1 cellular context compared by ENCODE assay signal in genomic region chr6:73262701-73263569, GRCh38.
TF ChIP-seq lines count a peak whose summit lies in the region.

TSS of gene KHDC1 (minus strand) at chr6:73263196. CDS start at chr6:73242517, 20,679 bp downstream.

TF ChIP-seq in WTC11, 78 proteins besides CTCF, POLR2A, EP300 and RAD21 (continued from another document):
- TF ChIP-seq ARID4B (CRISPR knock-in tag; IDR thresholded peaks at IDR 0.05; ENCODE audit: borderline replicate concordance) (peak; percentile 67; the same call in 1 of the 2 replicates), SP1 (CRISPR knock-in tag; conservative IDR thresholded peaks at IDR 0.05) (no peak), CREM (CRISPR knock-in tag; IDR thresholded peaks at IDR 0.05) (peak; percentile 68; the same call in 1 of the 2 replicates), FOXK1 (CRISPR knock-in tag; IDR thresholded peaks at IDR 0.05) (peak; percentile 77), ELF4 (CRISPR knock-in tag; IDR thresholded peaks at IDR 0.05; ENCODE audit: low read depth) (peak; percentile 75; the same call in 1 of the 2 replicates), NFE2L1 (CRISPR knock-in tag; IDR thresholded peaks at IDR 0.05) (peak; percentile 68; the same call in 1 of the 2 replicates), KAT7 (CRISPR knock-in tag; IDR thresholded peaks at IDR 0.05; ENCODE audit: borderline replicate concordance) (peak; percentile 62; the same call in 1 of the 2 replicates), ZNF423 (CRISPR knock-in tag; IDR thresholded peaks at IDR 0.05) (peak; percentile 64; the same call in 1 of the 2 replicates), HMGXB4 (CRISPR knock-in tag; IDR thresholded peaks at IDR 0.05) (peak; percentile 49; the same call in 1 of the 2 replicates), ESRRA (CRISPR knock-in tag; IDR thresholded peaks at IDR 0.05; ENCODE audit: borderline replicate concordance) (peak; percentile 23; the same call in 1 of the 2 replicates), ETV6 (CRISPR knock-in tag; IDR thresholded peaks at IDR 0.05) (peak; percentile 85), FOXP1 (CRISPR knock-in tag; IDR thresholded peaks at IDR 0.05; ENCODE audit: borderline replicate concordance) (peak; percentile 91; the same call in 1 of the 2 replicates), NR3C1 (CRISPR knock-in tag; conservative IDR thresholded peaks at IDR 0.05; ENCODE audit: low read depth) (no peak), ZNF232 (CRISPR knock-in tag; IDR thresholded peaks at IDR 0.05) (peak; percentile 64; the same call in 1 of the 2 replicates), TP53 (CRISPR knock-in tag; IDR thresholded peaks at IDR 0.05) (peak; percentile 83; the same call in 1 of the 2 replicates), E2F1 (CRISPR knock-in tag; IDR thresholded peaks at IDR 0.05) (no peak), CREB1 (CRISPR knock-in tag; IDR thresholded peaks at IDR 0.05) (no peak)
- TF ChIP-seq, protein P1, sequence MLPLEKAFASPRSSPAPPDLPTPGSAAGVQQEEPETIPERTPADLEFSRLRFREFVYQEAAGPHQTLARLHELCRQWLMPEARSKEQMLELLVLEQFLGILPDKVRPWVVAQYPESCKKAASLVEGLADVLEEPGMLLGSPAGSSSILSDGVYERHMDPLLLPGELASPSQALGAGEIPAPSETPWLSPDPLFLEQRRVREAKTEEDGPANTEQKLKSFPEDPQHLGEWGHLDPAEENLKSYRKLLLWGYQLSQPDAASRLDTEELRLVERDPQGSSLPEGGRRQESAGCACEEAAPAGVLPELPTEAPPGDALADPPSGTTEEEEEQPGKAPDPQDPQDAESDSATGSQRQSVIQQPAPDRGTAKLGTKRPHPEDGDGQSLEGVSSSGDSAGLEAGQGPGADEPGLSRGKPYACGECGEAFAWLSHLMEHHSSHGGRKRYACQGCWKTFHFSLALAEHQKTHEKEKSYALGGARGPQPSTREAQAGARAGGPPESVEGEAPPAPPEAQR (CRISPR knock-in tag; IDR thresholded peaks at IDR 0.05), result no peak
- TF ChIP-seq, protein P2, sequence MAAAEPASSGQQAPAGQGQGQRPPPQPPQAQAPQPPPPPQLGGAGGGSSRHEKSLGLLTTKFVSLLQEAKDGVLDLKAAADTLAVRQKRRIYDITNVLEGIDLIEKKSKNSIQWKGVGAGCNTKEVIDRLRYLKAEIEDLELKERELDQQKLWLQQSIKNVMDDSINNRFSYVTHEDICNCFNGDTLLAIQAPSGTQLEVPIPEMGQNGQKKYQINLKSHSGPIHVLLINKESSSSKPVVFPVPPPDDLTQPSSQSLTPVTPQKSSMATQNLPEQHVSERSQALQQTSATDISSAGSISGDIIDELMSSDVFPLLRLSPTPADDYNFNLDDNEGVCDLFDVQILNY (CRISPR knock-in tag; IDR thresholded peaks at IDR 0.05), result peak; percentile 97
- TF ChIP-seq, protein P3, sequence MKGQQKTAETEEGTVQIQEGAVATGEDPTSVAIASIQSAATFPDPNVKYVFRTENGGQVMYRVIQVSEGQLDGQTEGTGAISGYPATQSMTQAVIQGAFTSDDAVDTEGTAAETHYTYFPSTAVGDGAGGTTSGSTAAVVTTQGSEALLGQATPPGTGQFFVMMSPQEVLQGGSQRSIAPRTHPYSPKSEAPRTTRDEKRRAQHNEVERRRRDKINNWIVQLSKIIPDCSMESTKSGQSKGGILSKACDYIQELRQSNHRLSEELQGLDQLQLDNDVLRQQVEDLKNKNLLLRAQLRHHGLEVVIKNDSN (CRISPR knock-in tag; IDR thresholded peaks at IDR 0.05), result no peak
